In the genomic region with DNA sequence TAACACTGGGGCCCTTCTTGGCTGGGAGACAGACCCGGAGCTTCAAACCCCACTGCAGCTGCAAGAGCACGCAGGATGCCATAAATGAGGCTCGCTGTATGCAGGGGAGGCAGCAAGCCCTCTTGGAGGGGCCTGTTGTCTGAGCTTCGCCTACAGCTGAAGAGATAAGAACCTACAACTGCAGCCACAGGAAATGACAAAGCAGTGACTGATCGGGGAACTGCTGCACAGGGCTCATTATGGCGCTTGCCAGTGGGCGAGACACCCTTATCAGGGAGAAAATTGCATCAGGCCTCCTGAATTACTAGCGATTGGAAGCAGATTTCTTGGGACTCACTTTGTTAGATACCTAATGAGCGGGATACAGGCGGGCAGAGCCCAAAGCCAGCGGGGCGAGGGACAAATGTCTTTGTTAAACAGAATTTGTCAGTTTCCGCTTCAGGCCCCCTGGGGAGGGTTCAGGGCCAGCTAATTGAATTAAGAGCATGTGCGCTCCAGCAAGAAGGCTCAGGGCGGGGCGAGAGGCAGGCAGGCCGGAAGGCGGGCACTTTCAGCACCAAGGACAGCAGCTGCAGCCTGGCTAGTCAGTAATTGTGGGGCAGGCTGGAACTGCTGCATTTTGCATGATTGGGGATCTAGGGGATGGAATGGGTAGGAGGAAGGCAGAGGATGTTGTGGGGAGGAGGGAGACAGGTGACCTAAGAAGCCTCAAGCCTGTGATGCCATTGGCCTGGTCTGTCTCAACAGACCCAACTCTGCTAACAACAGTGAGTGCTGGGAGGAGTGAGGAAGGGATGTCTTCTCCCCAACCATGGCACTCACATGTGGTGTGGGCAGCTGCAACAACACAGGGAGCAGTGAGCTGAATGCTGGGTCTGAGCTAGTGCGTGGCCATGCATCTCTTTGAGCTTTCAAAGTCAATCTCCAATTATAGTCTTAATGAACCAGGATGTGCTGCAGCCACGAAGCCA, we compare ENCODE assay signal across 1 cellular context.
TF ChIP-seq lines count a peak whose summit lies in the region.

No MANE protein-coding gene starts in this region.

TF ChIP-seq in SK-N-SH treated with all-trans-retinoic acid at 6 μM for 48 hours, 23 proteins besides CTCF, POLR2A, EP300 and RAD21 (continued from another document):
- TF ChIP-seq, protein P1, sequence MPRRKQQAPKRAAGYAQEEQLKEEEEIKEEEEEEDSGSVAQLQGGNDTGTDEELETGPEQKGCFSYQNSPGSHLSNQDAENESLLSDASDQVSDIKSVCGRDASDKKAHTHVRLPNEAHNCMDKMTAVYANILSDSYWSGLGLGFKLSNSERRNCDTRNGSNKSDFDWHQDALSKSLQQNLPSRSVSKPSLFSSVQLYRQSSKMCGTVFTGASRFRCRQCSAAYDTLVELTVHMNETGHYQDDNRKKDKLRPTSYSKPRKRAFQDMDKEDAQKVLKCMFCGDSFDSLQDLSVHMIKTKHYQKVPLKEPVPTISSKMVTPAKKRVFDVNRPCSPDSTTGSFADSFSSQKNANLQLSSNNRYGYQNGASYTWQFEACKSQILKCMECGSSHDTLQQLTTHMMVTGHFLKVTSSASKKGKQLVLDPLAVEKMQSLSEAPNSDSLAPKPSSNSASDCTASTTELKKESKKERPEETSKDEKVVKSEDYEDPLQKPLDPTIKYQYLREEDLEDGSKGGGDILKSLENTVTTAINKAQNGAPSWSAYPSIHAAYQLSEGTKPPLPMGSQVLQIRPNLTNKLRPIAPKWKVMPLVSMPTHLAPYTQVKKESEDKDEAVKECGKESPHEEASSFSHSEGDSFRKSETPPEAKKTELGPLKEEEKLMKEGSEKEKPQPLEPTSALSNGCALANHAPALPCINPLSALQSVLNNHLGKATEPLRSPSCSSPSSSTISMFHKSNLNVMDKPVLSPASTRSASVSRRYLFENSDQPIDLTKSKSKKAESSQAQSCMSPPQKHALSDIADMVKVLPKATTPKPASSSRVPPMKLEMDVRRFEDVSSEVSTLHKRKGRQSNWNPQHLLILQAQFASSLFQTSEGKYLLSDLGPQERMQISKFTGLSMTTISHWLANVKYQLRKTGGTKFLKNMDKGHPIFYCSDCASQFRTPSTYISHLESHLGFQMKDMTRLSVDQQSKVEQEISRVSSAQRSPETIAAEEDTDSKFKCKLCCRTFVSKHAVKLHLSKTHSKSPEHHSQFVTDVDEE (CRISPR knock-in tag; IDR thresholded peaks at IDR 0.05), result peak; percentile 86
- peak; percentile 15; the same call in 1 of the 2 replicates for TF ChIP-seq ZNF565 (CRISPR knock-in tag; conservative IDR thresholded peaks at IDR 0.05; ENCODE audit: low read depth)
- TF ChIP-seq ISL1 (CRISPR knock-in tag; IDR thresholded peaks at IDR 0.05), result peak; percentile 60; the same call in 1 of the 2 replicates
- TF ChIP-seq, protein P2, sequence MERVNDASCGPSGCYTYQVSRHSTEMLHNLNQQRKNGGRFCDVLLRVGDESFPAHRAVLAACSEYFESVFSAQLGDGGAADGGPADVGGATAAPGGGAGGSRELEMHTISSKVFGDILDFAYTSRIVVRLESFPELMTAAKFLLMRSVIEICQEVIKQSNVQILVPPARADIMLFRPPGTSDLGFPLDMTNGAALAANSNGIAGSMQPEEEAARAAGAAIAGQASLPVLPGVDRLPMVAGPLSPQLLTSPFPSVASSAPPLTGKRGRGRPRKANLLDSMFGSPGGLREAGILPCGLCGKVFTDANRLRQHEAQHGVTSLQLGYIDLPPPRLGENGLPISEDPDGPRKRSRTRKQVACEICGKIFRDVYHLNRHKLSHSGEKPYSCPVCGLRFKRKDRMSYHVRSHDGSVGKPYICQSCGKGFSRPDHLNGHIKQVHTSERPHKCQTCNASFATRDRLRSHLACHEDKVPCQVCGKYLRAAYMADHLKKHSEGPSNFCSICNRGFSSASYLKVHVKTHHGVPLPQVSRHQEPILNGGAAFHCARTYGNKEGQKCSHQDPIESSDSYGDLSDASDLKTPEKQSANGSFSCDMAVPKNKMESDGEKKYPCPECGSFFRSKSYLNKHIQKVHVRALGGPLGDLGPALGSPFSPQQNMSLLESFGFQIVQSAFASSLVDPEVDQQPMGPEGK (CRISPR knock-in tag; IDR thresholded peaks at IDR 0.05; ENCODE audit: borderline replicate concordance), result peak; percentile 81
- no peak for TF ChIP-seq ZC3H10 (CRISPR knock-in tag; IDR thresholded peaks at IDR 0.05)
- peak; percentile 84; the same call in 1 of the 2 replicates for TF ChIP-seq CSDC2 (CRISPR knock-in tag; IDR thresholded peaks at IDR 0.05)
- no peak for TF ChIP-seq RARB (CRISPR knock-in tag; IDR thresholded peaks at IDR 0.05)
- TF ChIP-seq ZFP3 (CRISPR knock-in tag; IDR thresholded peaks at IDR 0.05), result peak; percentile 83
- TF ChIP-seq SNAI2 (CRISPR knock-in tag; IDR thresholded peaks at IDR 0.05), result peak; percentile 77; the same call in 1 of the 2 replicates
- TF ChIP-seq, protein P3, sequence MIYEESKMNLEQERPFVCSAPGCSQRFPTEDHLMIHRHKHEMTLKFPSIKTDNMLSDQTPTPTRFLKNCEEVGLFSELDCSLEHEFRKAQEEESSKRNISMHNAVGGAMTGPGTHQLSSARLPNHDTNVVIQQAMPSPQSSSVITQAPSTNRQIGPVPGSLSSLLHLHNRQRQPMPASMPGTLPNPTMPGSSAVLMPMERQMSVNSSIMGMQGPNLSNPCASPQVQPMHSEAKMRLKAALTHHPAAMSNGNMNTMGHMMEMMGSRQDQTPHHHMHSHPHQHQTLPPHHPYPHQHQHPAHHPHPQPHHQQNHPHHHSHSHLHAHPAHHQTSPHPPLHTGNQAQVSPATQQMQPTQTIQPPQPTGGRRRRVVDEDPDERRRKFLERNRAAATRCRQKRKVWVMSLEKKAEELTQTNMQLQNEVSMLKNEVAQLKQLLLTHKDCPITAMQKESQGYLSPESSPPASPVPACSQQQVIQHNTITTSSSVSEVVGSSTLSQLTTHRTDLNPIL (CRISPR knock-in tag; IDR thresholded peaks at IDR 0.05; ENCODE audit: low read depth), result no peak; the same call in 1 of the 2 replicates
- TF ChIP-seq ARNTL (CRISPR knock-in tag; IDR thresholded peaks at IDR 0.05; ENCODE audit: borderline replicate concordance, low read depth), result no peak
